In genomic region chr11:118998822-118999221, GRCh38 we compare ENCODE assay signal across 8 cellular contexts. TPM values are rescaled to one million over a fixed set of nuclear protein-coding genes. Genes with fewer than 3 reads are reported as not detected.
A peak's percentile ranks its signal among the peaks of the same experiment; 100 is the strongest.
DNase-seq lines count a peak whose midpoint lies in the region; ATAC-seq and TF ChIP-seq lines count a peak whose summit lies in the region.

No MANE protein-coding gene starts in this region.

- DNase-seq in HFFc6: peak; percentile 81
- DNase-seq in adipocyte (ENCODE audit: low read depth): peak; percentile 50
- peak; percentile 62 for DNase-seq in kidney epithelial cell (ENCODE audit: low read depth)
- DNase-seq in NCI-H146 (lab: John Stamatoyannopoulos, UW): no peak
- DNase-seq in midbrain (lab: John Stamatoyannopoulos, UW): no peak

- peaks cover 31% of the 10 kb centered on the region for H3K36me3 Mint-ChIP-seq in HFFc6 (ENCODE audit: low read depth)

- peak overlapping the region; percentile 88 for H3K27ac Mint-ChIP-seq in HFFc6

- no peaks in the 10 kb centered on the region for H3K27me3 ChIP-seq in ACC112 (ENCODE audit: insufficient read depth, low read length)
- no peaks in the 10 kb centered on the region for H3K27me3 ChIP-seq in adipocyte (replicated peaks; ENCODE audit: control insufficient read depth, insufficient read depth, low read length)
- no peaks in the 10 kb centered on the region for H3K27me3 ChIP-seq in kidney epithelial cell (ENCODE audit: control insufficient read depth, insufficient read depth, low read length)
- H3K27me3 ChIP-seq in thymus (ENCODE audit: control insufficient read depth, insufficient read depth): no peaks in the 10 kb centered on the region

- H3K79me2 ChIP-seq in ACC112 (ENCODE audit: control insufficient read depth, insufficient read depth, low read length, unreplicated experiment): peaks cover 27% of the 10 kb centered on the region

- no peak for TF ChIP-seq CTCF in HFFc6 (IDR thresholded peaks at IDR 0.05)
- TF ChIP-seq CTCF in kidney epithelial cell (IDR thresholded peaks at IDR 0.05; ENCODE audit: insufficient read depth, low read length, poor library complexity, severe bottlenecking): no peak

- 89% methylated on average over 6 of the region's 6 CpGs for WGBS in thymus

- H3K9me3 ChIP-seq in adipocyte (ENCODE audit: control insufficient read depth, low read length) (no peaks in the 10 kb centered on the region), thymus (ENCODE audit: control insufficient read depth) (no peaks in the 10 kb centered on the region)

- H2AFZ ChIP-seq in ACC112 (ENCODE audit: low read length, unreplicated experiment): no peak overlapping the region

- peak overlapping the region; percentile 29 for H3K27ac ChIP-seq in ACC112 (ENCODE audit: low read depth, low read length)
- H3K27ac ChIP-seq in thymus (ENCODE audit: low read depth): peak overlapping the region; percentile 31

- ATAC-seq in GM18907 (IDR thresholded peaks at IDR 0.05; ENCODE audit: unreplicated experiment): no peak

- H3K4me1 Mint-ChIP-seq in HFFc6 (ENCODE audit: low read depth): peaks cover 43% of the 10 kb centered on the region

- H3K4me3 Mint-ChIP-seq in HFFc6: peak overlapping the region; percentile 90

- H3K9ac ChIP-seq in adipocyte (ENCODE audit: low read length): peak overlapping the region; percentile 91

- H3K36me3 ChIP-seq in ACC112 (ENCODE audit: insufficient read depth, low read length): peaks cover 11% of the 10 kb centered on the region
- H3K36me3 ChIP-seq in adipocyte (ENCODE audit: control insufficient read depth, insufficient read depth, low read length, severe bottlenecking): peaks cover 33% of the 10 kb centered on the region
- H3K36me3 ChIP-seq in kidney epithelial cell (ENCODE audit: control insufficient read depth, insufficient read depth, low read length): peaks cover 1% of the 10 kb centered on the region
- H3K36me3 ChIP-seq in thymus (ENCODE audit: control insufficient read depth, insufficient read depth): peaks cover 19% of the 10 kb centered on the region

- no peaks in the 10 kb centered on the region for H3K9me3 Mint-ChIP-seq in HFFc6

- H3K4me3 ChIP-seq in ACC112 (ENCODE audit: low read depth, low read length) (peak overlapping the region; percentile 88), adipocyte (ENCODE audit: low read length) (peak overlapping the region; percentile 89), kidney epithelial cell (ENCODE audit: low read depth, low read length) (peak overlapping the region; percentile 90), thymus (ENCODE audit: low read length) (peak overlapping the region; percentile 86)

- H3K27me3 Mint-ChIP-seq in HFFc6 (ENCODE audit: insufficient read depth): no peaks in the 10 kb centered on the region; the same call in 1 of the 2 replicates

- H3K4me1 ChIP-seq in ACC112 (ENCODE audit: control insufficient read depth, insufficient read depth, low read length, unreplicated experiment) (peaks cover 24% of the 10 kb centered on the region), adipocyte (ENCODE audit: control insufficient read depth, insufficient read depth, low read length) (peaks cover 21% of the 10 kb centered on the region), thymus (ENCODE audit: control insufficient read depth, insufficient read depth, low read length) (peaks cover 12% of the 10 kb centered on the region)

RNA-seq across cellular contexts. Expression of gene CENATAC, which starts 0.9 kb away (rescaled TPM):
- total RNA-seq in HFFc6 (2021; fragmentation: NEBNext Ultra II Directional; extraction: Animal tissue kit (Norgen Biotek cat#: 25700)): 10 to 100 TPM; 15.5 to 19.1 (median 17.0) TPM
- total RNA-seq in kidney epithelial cell: 25.4 and 29.8 TPM in 2 replicates
- polyA plus RNA-seq in thymus: 79.1 TPM

RNA-seq across cellular contexts. Expression of gene RPS25, which starts 19.3 kb away (rescaled TPM):
- 100 to 1,000 TPM; 699 to 981 (median 857) TPM for total RNA-seq in HFFc6 (2021; fragmentation: NEBNext Ultra II Directional; extraction: Animal tissue kit (Norgen Biotek cat#: 25700))
- 1,597 and 2,068 TPM in 2 replicates for total RNA-seq in kidney epithelial cell
- polyA plus RNA-seq in thymus: 4,489 TPM

RNA-seq across cellular contexts. Expression of gene TRAPPC4, which starts 19.7 kb away (rescaled TPM):
- total RNA-seq in HFFc6 (2021; fragmentation: NEBNext Ultra II Directional; extraction: Animal tissue kit (Norgen Biotek cat#: 25700)): 10 to 100 TPM; 71.7 to 92.6 (median 81.4) TPM
- total RNA-seq in kidney epithelial cell: 61.2 and 72.6 TPM in 2 replicates
- 60.4 TPM for polyA plus RNA-seq in thymus

RNA-seq across cellular contexts. Expression of gene FOXR1, which starts 27.3 kb away (rescaled TPM):
- total RNA-seq in HFFc6 (2021; fragmentation: NEBNext Ultra II Directional; extraction: Animal tissue kit (Norgen Biotek cat#: 25700)): not detected
- total RNA-seq in kidney epithelial cell: not detected in 2 replicates
- not detected for polyA plus RNA-seq in thymus

RNA-seq across cellular contexts. Expression of gene SLC37A4, which starts 31.9 kb away (rescaled TPM):
- 10 to 100 TPM in 3 of 6 experiments, 1 to 10 TPM in 3; 7.1 to 12.0 (median 10.3) TPM for total RNA-seq in HFFc6 (2021; fragmentation: NEBNext Ultra II Directional; extraction: Animal tissue kit (Norgen Biotek cat#: 25700))
- total RNA-seq in kidney epithelial cell: 20.7 and 27.9 TPM in 2 replicates
- 9.5 TPM for polyA plus RNA-seq in thymus

Comparison
In these comparisons a context has a peak if more than half of its experiments do, and no peak if none do; other contexts are left out.
1. DNase-seq: peak in HFFc6 (single experiment), adipocyte (single experiment) and kidney epithelial cell (single experiment); none in NCI-H146 (single experiment) and midbrain (single experiment).
2. Peak in every context shown above with its lines, with median percentiles within 50 percentile points of each other: H3K4me3 ChIP-seq.